ENCODE assay signal across 9 cellular contexts in genomic region chr15:59105839-59106238, GRCh38. TPM values are rescaled to one million over a fixed set of nuclear protein-coding genes. Genes with fewer than 3 reads are reported as not detected.
DNase-seq lines count a peak whose midpoint lies in the region; ATAC-seq and TF ChIP-seq lines count a peak whose summit lies in the region.
"Had no signal": no experiment of that assay in that cellular context is flagged by ENCODE, and none has a peak within 500 bp of the region (broad histone marks: within the 10 kb centered on the region; RNA-seq: fewer than 3 reads in every experiment).

No MANE protein-coding gene starts in this region.

- H3K4me3 ChIP-seq in AG04450 (ENCODE audit: low read depth, low read length), result peak overlapping the region; percentile 92

- ATAC-seq in GM21825 (IDR thresholded peaks at IDR 0.05; ENCODE audit: unreplicated experiment), result no peak
- ATAC-seq in HG03432 (IDR thresholded peaks at IDR 0.05; ENCODE audit: unreplicated experiment), result no peak
- no peak for ATAC-seq in HG03095 (IDR thresholded peaks at IDR 0.05; ENCODE audit: unreplicated experiment)

- peak overlapping the region; percentile 99 for H3K27ac Mint-ChIP-seq in HFFc6
- H3K27ac Mint-ChIP-seq in activated T-helper 1 cell treated with anti-CD3 and anti-CD28 coated beads, Interleukin-12 subunit alpha, Interleukin-12 subunit beta, Interleukin-2, Interleukin-4 antibody, amounts not matched to agents 30 ng/mL and 10 ng/mL and 1 ng/mL, durations not matched to agents 14 hours and 24 hours and 36 hours, result peak overlapping the region; percentile 99

- no peak overlapping the region for H3K27ac ChIP-seq in AG04450 (ENCODE audit: low read depth, low read length)

- peak overlapping the region; percentile 97 for H3K4me3 Mint-ChIP-seq in HFFc6
- peak overlapping the region; percentile 96 for H3K4me3 Mint-ChIP-seq in activated T-helper 1 cell treated with anti-CD3 and anti-CD28 coated beads, Interleukin-12 subunit alpha, Interleukin-12 subunit beta, Interleukin-2, Interleukin-4 antibody, amounts not matched to agents 30 ng/mL and 10 ng/mL and 1 ng/mL, durations not matched to agents 14 hours and 24 hours and 36 hours

- H3K9me3 ChIP-seq in AG04450 (ENCODE audit: control insufficient read depth, insufficient read depth, low read length), result no peaks in the 10 kb centered on the region; the same call in 1 of the 2 replicates

- POLR2A ChIA-PET in AG04450 (lab: Yijun Ruan, JAX), result no interaction called here

- intact Hi-C loops in activated T-helper 1 cell treated with anti-CD3 and anti-CD28 coated beads, Interleukin-12 subunit alpha, Interleukin-12 subunit beta, Interleukin-2, Interleukin-4 antibody, amounts not matched to agents 30 ng/mL and 10 ng/mL and 1 ng/mL, durations not matched to agents 14 hours and 24 hours and 36 hours (cut with micrococcal nuclease), result loop anchor here (1.0 to 10.0 kb wide), 8 partner anchors 31 to 1369 kb away; partner anchors contain the start of genes BNIP2, GTF2A2, ICE2 and RNF111

- TF ChIP-seq CTCF in AG04450 (IDR thresholded peaks at IDR 0.05; ENCODE audit: low read depth, low read length) (peak; percentile 16; the same call in 1 of the 2 replicates), HFFc6 (IDR thresholded peaks at IDR 0.05) (no peak)

- CTCF ChIA-PET in AG04450 (lab: Charles Lee), result interaction anchor here (2.4 kb wide), 1 partner anchor 423 kb away, joined by 13 read pairs; no protein-coding TSS in a partner anchor

- DNase-seq in AG04450 (ENCODE audit: low read depth, low spot score) (no peak), HFFc6 (no peak), left kidney (ENCODE audit: low read depth, low spot score) (peak; percentile 22)
- DNase-seq in activated T-helper 1 cell treated with anti-CD3 and anti-CD28 coated beads, Interleukin-12 subunit alpha, Interleukin-12 subunit beta, Interleukin-2, Interleukin-4 antibody, amounts not matched to agents 30 ng/mL and 10 ng/mL and 1 ng/mL, durations not matched to agents 14 hours and 24 hours and 36 hours (ENCODE audit: low spot score), result no peak
- DNase-seq in activated CD4-positive, alpha-beta T cell treated with anti-CD3 and anti-CD28 coated beads, Interleukin-2, amount 50 U/mL, for 4 hours, result no peak
- DNase-seq: activated CD8-positive, alpha-beta memory T cell treated with anti-CD3 and anti-CD28 coated beads, Interleukin-2, amount 50 U/mL, for 48 hours had no signal

- peaks cover 20% of the 10 kb centered on the region for H3K36me3 Mint-ChIP-seq in HFFc6 (ENCODE audit: low read depth)
- peaks cover 18% of the 10 kb centered on the region for H3K36me3 Mint-ChIP-seq in activated T-helper 1 cell treated with anti-CD3 and anti-CD28 coated beads, Interleukin-12 subunit alpha, Interleukin-12 subunit beta, Interleukin-2, Interleukin-4 antibody, amounts not matched to agents 30 ng/mL and 10 ng/mL and 1 ng/mL, durations not matched to agents 14 hours and 24 hours and 36 hours (ENCODE audit: low read depth)

- peaks cover 22% of the 10 kb centered on the region for H3K4me1 Mint-ChIP-seq in HFFc6 (ENCODE audit: low read depth)
- H3K4me1 Mint-ChIP-seq in activated T-helper 1 cell treated with anti-CD3 and anti-CD28 coated beads, Interleukin-12 subunit alpha, Interleukin-12 subunit beta, Interleukin-2, Interleukin-4 antibody, amounts not matched to agents 30 ng/mL and 10 ng/mL and 1 ng/mL, durations not matched to agents 14 hours and 24 hours and 36 hours (ENCODE audit: low read depth), result peaks cover 52% of the 10 kb centered on the region

- H3K9me3 Mint-ChIP-seq in HFFc6, result no peaks in the 10 kb centered on the region
- no peaks in the 10 kb centered on the region for H3K9me3 Mint-ChIP-seq in activated T-helper 1 cell treated with anti-CD3 and anti-CD28 coated beads, Interleukin-12 subunit alpha, Interleukin-12 subunit beta, Interleukin-2, Interleukin-4 antibody, amounts not matched to agents 30 ng/mL and 10 ng/mL and 1 ng/mL, durations not matched to agents 14 hours and 24 hours and 36 hours

- peaks cover 6% of the 10 kb centered on the region for H3K27me3 Mint-ChIP-seq in HFFc6 (ENCODE audit: insufficient read depth)
- H3K27me3 Mint-ChIP-seq in activated T-helper 1 cell treated with anti-CD3 and anti-CD28 coated beads, Interleukin-12 subunit alpha, Interleukin-12 subunit beta, Interleukin-2, Interleukin-4 antibody, amounts not matched to agents 30 ng/mL and 10 ng/mL and 1 ng/mL, durations not matched to agents 14 hours and 24 hours and 36 hours (ENCODE audit: insufficient read depth), result no peaks in the 10 kb centered on the region

- no peaks in the 10 kb centered on the region for H3K27me3 ChIP-seq in AG04450 (ENCODE audit: control insufficient read depth, insufficient read depth, low read length)

RNA-seq across cellular contexts. Expression of gene CCNB2, which starts 0.9 kb away (rescaled TPM):
- 19.7 and 25.9 TPM in 2 replicates for polyA plus RNA-seq in AG04450 (2011; rRNA removed)
- polyA minus RNA-seq in AG04450 (2011; rRNA and poly(A)+ RNA removed), result 12.6 and 16.1 TPM in 2 replicates
- total RNA-seq in HFFc6 (2021; fragmentation: NEBNext Ultra II Directional; extraction: Animal tissue kit (Norgen Biotek cat#: 25700)), result 10 to 100 TPM; 27.7 to 61.5 (median 55.6) TPM
- 36.6 and 38.2 TPM in 2 replicates for total RNA-seq in activated T-helper 1 cell treated with anti-CD3 and anti-CD28 coated beads, Interleukin-12 subunit alpha, Interleukin-12 subunit beta, Interleukin-2, Interleukin-4 antibody, amounts not matched to agents 30 ng/mL and 10 ng/mL and 1 ng/mL, durations not matched to agents 14 hours and 24 hours and 36 hours
